ENCODE assay signal across 17 cellular contexts in genomic region chr20:38499366-38499765, GRCh38. TPM values are rescaled to one million over a fixed set of nuclear protein-coding genes. Genes with fewer than 3 reads are reported as not detected.
DNase-seq lines count a peak whose midpoint lies in the region; ATAC-seq, FAIRE-seq and TF ChIP-seq lines count a peak whose summit lies in the region.
"Had no signal": no experiment of that assay in that cellular context is flagged by ENCODE, and none has a peak within 500 bp of the region (broad histone marks: within the 10 kb centered on the region; RNA-seq: fewer than 3 reads in every experiment).

No MANE protein-coding gene starts in this region.

- H3K27ac ChIP-seq in RWPE1 (no peak overlapping the region), small intestine (ENCODE audit: low read depth in 1 of 2, low read length in 1 of 2) (no peak overlapping the region)
- H3K27ac ChIP-seq: A549, BLaER1, GM23248, HL-60 had no signal

- POLR2A ChIA-PET in RWPE1 (lab: Yijun Ruan, JAX; ENCODE audit: low non-redundant PET): no interaction called here

- peak; percentile 72 for FAIRE-seq in HTR-8/SVneo (lab: Jason Lieb, UNC)
- no peak for FAIRE-seq in small intestine (lab: Jason Lieb, UNC)
- FAIRE-seq: A549, H54 had no signal

- H3K9me3 ChIP-seq in small intestine (ENCODE audit: control insufficient read depth, low read depth): no peaks in the 10 kb centered on the region
- H3K9me3 ChIP-seq: A549, Caco-2 had no signal

- CTCF ChIA-PET in RWPE1 (lab: Yijun Ruan, JAX): interaction anchor here (0.5 to 0.9 kb wide), 3 partner anchors 52 to 580 kb away, joined by 3 read pairs; no protein-coding TSS in a partner anchor

- H3K4me1 ChIP-seq in small intestine (ENCODE audit: control insufficient read depth in 2 of 2, insufficient read depth in 1 of 2, low read depth in 1 of 2, low read length in 1 of 2): no peaks in the 10 kb centered on the region
- H3K4me1 ChIP-seq: BLaER1, Caco-2 had no signal

- H3K36me3 ChIP-seq in small intestine (ENCODE audit: control insufficient read depth in 2 of 2, insufficient read depth in 2 of 2, low read length in 2 of 2): peaks cover 12 to 26% of the 10 kb centered on the region in 2 donors

- TF ChIP-seq CTCF in RWPE1 (conservative IDR thresholded peaks at IDR 0.05; ENCODE audit: low read depth): no peak

- DNase-seq in HTR-8/SVneo (ENCODE audit: insufficient read length, low spot score) (no peak), RWPE1 (ENCODE audit: low spot score) (peak; percentile 22), kidney tubule cell (ENCODE audit: low spot score) (peak; percentile 72), small intestine (peak; percentile 32), medulla oblongata (ENCODE audit: extremely low spot score) (no peak)
- DNase-seq: AML-193; Caco-2; CD8-positive, alpha-beta memory T cell; DND-41; GDM1 had no signal

- H3K4me3 ChIP-seq in small intestine (ENCODE audit: low read depth in 1 of 2, low read length in 2 of 2): no peak overlapping the region
- H3K4me3 ChIP-seq: A549, BLaER1, GM23248 had no signal

- no peaks in the 10 kb centered on the region for H3K27me3 ChIP-seq in small intestine (ENCODE audit: control insufficient read depth in 2 of 2, insufficient read depth in 2 of 2, low read length in 2 of 2)
- H3K27me3 ChIP-seq: BLaER1 had no signal

- 16 to 71% (median 54%) methylated on average over 1 of the region's 1 CpG for WGBS in small intestine, 3 donors

- ATAC-seq in HG02763 (IDR thresholded peaks at IDR 0.05; ENCODE audit: unreplicated experiment): no peak
- ATAC-seq: A549, HCT116 had no signal

RNA-seq across cellular contexts. Expression of gene RALGAPB, which starts 26.7 kb away (rescaled TPM):
- 10 to 100 TPM in 2 of 3 donors, 1 to 10 TPM in 1; 9.9 to 21.0 (median 13.2) TPM for polyA plus RNA-seq in small intestine

Comparison
In these comparisons a context has a peak if more than half of its experiments do, and no peak if none do; other contexts are left out.
1. DNase-seq: peak in RWPE1 (single experiment), kidney tubule cell (single experiment) and small intestine (single experiment); none in HTR-8/SVneo (single experiment) and medulla oblongata (single experiment).